Comparison of ENCODE assay signal across 1 cellular context in the genomic region with DNA sequence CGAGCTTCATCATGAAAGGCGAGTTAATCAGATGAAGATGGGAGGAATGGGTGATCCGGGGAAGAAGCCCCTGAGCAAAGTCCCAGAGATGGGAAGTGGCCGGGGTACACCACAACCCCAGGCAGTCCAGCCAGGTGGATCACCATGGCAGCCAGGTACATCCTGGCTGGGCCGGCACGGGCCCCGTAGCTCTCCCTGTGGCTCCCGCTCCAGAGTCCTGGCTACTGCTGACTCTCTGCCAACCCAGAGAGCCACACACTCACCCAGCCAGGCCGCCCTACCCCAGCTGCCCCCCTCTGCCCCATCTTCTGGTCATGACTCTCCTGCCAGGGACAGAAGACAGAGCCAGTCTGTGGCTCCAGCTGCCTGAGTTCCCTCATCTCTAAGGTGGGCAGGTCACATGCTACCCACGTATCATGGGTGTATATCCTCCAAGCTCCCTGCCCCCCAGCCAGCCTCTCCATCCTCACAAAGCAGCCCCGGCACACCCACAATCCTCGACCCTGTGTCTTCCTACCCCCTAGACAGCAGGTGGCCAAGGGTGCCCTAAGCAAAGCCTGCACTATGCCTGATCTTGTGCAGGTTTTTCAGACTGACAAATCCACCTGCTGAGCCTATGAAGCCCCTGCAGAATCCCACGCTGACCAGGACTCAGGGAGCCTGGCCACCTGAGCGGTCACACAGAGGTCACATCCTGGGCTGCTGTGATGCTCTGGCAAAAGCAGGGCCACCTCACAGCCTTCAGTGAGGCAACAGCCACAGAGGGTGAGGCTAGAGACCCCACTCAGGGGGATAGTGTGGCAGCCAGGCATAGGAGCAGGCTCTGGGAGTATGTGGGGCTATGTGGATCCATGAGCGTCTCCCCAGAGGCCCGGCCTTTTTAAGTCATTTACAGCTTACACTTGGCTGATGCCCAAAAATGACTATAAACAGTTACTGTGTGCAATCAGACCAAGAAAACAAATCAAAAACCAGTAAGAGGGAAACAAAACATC.
TF ChIP-seq lines count a peak whose summit lies in the region.

No MANE protein-coding gene starts in this region.

TF ChIP-seq in SK-N-SH, 30 proteins besides CTCF, POLR2A, EP300 and RAD21 (continued from another document):
- TF ChIP-seq, protein P1, sequence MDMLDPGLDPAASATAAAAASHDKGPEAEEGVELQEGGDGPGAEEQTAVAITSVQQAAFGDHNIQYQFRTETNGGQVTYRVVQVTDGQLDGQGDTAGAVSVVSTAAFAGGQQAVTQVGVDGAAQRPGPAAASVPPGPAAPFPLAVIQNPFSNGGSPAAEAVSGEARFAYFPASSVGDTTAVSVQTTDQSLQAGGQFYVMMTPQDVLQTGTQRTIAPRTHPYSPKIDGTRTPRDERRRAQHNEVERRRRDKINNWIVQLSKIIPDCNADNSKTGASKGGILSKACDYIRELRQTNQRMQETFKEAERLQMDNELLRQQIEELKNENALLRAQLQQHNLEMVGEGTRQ (IDR thresholded peaks at IDR 0.05; ENCODE audit: borderline replicate concordance, low read depth, low read length), result no peak
- TF ChIP-seq JUND (IDR thresholded peaks at IDR 0.05) (no peak), ELF1 (IDR thresholded peaks at IDR 0.05) (no peak), YY1 (IDR thresholded peaks at IDR 0.05; ENCODE audit: low read depth) (no peak), TEAD4 (IDR thresholded peaks at IDR 0.05; ENCODE audit: borderline replicate concordance, insufficient read depth) (no peak), RFX5 (IDR thresholded peaks at IDR 0.05; ENCODE audit: low read length) (no peak), SIN3A (IDR thresholded peaks at IDR 0.05; ENCODE audit: borderline replicate concordance, low read depth, low read length) (no peak), FOSL2 (IDR thresholded peaks at IDR 0.05; ENCODE audit: borderline replicate concordance, low read depth) (no peak), MXI1 (IDR thresholded peaks at IDR 0.05; ENCODE audit: low read depth, low read length) (no peak), GATA2 (CRISPR knock-in tag; IDR thresholded peaks at IDR 0.05) (no peak), MEF2A (IDR thresholded peaks at IDR 0.05; ENCODE audit: borderline replicate concordance, low read depth) (no peak), SMC3 (IDR thresholded peaks at IDR 0.05; ENCODE audit: low read depth, low read length) (no peak), RCOR1 (IDR thresholded peaks at IDR 0.05; ENCODE audit: low read length) (no peak)
- TF ChIP-seq, protein P2, sequence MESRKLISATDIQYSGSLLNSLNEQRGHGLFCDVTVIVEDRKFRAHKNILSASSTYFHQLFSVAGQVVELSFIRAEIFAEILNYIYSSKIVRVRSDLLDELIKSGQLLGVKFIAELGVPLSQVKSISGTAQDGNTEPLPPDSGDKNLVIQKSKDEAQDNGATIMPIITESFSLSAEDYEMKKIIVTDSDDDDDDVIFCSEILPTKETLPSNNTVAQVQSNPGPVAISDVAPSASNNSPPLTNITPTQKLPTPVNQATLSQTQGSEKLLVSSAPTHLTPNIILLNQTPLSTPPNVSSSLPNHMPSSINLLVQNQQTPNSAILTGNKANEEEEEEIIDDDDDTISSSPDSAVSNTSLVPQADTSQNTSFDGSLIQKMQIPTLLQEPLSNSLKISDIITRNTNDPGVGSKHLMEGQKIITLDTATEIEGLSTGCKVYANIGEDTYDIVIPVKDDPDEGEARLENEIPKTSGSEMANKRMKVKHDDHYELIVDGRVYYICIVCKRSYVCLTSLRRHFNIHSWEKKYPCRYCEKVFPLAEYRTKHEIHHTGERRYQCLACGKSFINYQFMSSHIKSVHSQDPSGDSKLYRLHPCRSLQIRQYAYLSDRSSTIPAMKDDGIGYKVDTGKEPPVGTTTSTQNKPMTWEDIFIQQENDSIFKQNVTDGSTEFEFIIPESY (IDR thresholded peaks at IDR 0.05; ENCODE audit: borderline replicate concordance, low read depth), result no peak
- TF ChIP-seq, protein P3, sequence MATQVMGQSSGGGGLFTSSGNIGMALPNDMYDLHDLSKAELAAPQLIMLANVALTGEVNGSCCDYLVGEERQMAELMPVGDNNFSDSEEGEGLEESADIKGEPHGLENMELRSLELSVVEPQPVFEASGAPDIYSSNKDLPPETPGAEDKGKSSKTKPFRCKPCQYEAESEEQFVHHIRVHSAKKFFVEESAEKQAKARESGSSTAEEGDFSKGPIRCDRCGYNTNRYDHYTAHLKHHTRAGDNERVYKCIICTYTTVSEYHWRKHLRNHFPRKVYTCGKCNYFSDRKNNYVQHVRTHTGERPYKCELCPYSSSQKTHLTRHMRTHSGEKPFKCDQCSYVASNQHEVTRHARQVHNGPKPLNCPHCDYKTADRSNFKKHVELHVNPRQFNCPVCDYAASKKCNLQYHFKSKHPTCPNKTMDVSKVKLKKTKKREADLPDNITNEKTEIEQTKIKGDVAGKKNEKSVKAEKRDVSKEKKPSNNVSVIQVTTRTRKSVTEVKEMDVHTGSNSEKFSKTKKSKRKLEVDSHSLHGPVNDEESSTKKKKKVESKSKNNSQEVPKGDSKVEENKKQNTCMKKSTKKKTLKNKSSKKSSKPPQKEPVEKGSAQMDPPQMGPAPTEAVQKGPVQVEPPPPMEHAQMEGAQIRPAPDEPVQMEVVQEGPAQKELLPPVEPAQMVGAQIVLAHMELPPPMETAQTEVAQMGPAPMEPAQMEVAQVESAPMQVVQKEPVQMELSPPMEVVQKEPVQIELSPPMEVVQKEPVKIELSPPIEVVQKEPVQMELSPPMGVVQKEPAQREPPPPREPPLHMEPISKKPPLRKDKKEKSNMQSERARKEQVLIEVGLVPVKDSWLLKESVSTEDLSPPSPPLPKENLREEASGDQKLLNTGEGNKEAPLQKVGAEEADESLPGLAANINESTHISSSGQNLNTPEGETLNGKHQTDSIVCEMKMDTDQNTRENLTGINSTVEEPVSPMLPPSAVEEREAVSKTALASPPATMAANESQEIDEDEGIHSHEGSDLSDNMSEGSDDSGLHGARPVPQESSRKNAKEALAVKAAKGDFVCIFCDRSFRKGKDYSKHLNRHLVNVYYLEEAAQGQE (IDR thresholded peaks at IDR 0.05; ENCODE audit: low read depth, low read length), result no peak
